ENCODE assay signal across 9 cellular contexts in genomic region chr12:100185361-100185894, GRCh38. TPM values are rescaled to one million over a fixed set of nuclear protein-coding genes. Genes with fewer than 3 reads are reported as not detected.
A peak's percentile ranks its signal among the peaks of the same experiment; 100 is the strongest.
DNase-seq lines count a peak whose midpoint lies in the region; ATAC-seq and TF ChIP-seq lines count a peak whose summit lies in the region.
"Had no signal": no experiment of that assay in that cellular context is flagged by ENCODE, and none has a peak within 500 bp of the region (broad histone marks: within the 10 kb centered on the region; RNA-seq: fewer than 3 reads in every experiment).

No MANE protein-coding gene starts in this region.

- H3K4me3 ChIP-seq in coronary artery (peak overlapping the region; percentile 61), tibial artery (peak overlapping the region; percentile 36 to 38)

- H3K9me3 Mint-ChIP-seq in activated CD8-positive, alpha-beta T cell treated with anti-CD3 and anti-CD28 coated beads for 36 hours: no peaks in the 10 kb centered on the region
- no peaks in the 10 kb centered on the region for H3K9me3 Mint-ChIP-seq in activated CD8-positive, alpha-beta T cell treated with anti-CD3 and anti-CD28 coated beads, Interleukin-2, amount 10 ng/mL, durations not matched to agents 7 days and 5 days (ENCODE audit: insufficient read depth)

- H3K9me3 ChIP-seq in tibial artery: no peaks in the 10 kb centered on the region

- no peaks in the 10 kb centered on the region for H3K27me3 Mint-ChIP-seq in activated CD8-positive, alpha-beta T cell treated with anti-CD3 and anti-CD28 coated beads for 36 hours
- no peaks in the 10 kb centered on the region for H3K27me3 Mint-ChIP-seq in activated CD8-positive, alpha-beta T cell treated with anti-CD3 and anti-CD28 coated beads, Interleukin-2, amount 10 ng/mL, durations not matched to agents 7 days and 5 days (ENCODE audit: low read depth)
- H3K27me3 Mint-ChIP-seq: B cell had no signal

- peaks cover 1% of the 10 kb centered on the region for H3K4me1 Mint-ChIP-seq in activated CD8-positive, alpha-beta T cell treated with anti-CD3 and anti-CD28 coated beads for 36 hours (ENCODE audit: low read depth)
- H3K4me1 Mint-ChIP-seq in activated CD8-positive, alpha-beta T cell treated with anti-CD3 and anti-CD28 coated beads, Interleukin-2, amount 10 ng/mL, durations not matched to agents 7 days and 5 days (ENCODE audit: low read depth): peaks cover 16% of the 10 kb centered on the region

- DNase-seq in activated CD8-positive, alpha-beta T cell treated with anti-CD3 and anti-CD28 coated beads for 36 hours: peak; percentile 10
- no peak for DNase-seq in activated CD8-positive, alpha-beta T cell treated with anti-CD3 and anti-CD28 coated beads, Interleukin-2, amount 10 ng/mL, durations not matched to agents 7 days and 5 days
- no peak for DNase-seq in coronary artery (ENCODE audit: low spot score)
- no peak for DNase-seq in tibial artery
- no peak for DNase-seq in NOMO-1 treated with dmso at 0.1 percent for 144 hours (lab: John Stamatoyannopoulos, UW; ENCODE audit: unreplicated experiment)
- DNase-seq in NCI-H526 treated with DMSO at 0.1 percent for 48 hours (lab: John Stamatoyannopoulos, UW): no peak
- no peak for DNase-seq in foreskin melanocyte

- H3K36me3 ChIP-seq in tibial artery: peaks cover 0 to 13% (median 0%) of the 10 kb centered on the region in 3 donors

- peaks cover 5% of the 10 kb centered on the region for H3K36me3 Mint-ChIP-seq in activated CD8-positive, alpha-beta T cell treated with anti-CD3 and anti-CD28 coated beads for 36 hours (ENCODE audit: low read depth)
- peaks cover 22% of the 10 kb centered on the region for H3K36me3 Mint-ChIP-seq in activated CD8-positive, alpha-beta T cell treated with anti-CD3 and anti-CD28 coated beads, Interleukin-2, amount 10 ng/mL, durations not matched to agents 7 days and 5 days (ENCODE audit: low read depth)

- no peak overlapping the region for H3K27ac Mint-ChIP-seq in activated CD8-positive, alpha-beta T cell treated with anti-CD3 and anti-CD28 coated beads for 36 hours
- no peak overlapping the region for H3K27ac Mint-ChIP-seq in activated CD8-positive, alpha-beta T cell treated with anti-CD3 and anti-CD28 coated beads, Interleukin-2, amount 10 ng/mL, durations not matched to agents 7 days and 5 days
- H3K27ac Mint-ChIP-seq: B cell had no signal

- CTCF ChIA-PET in activated CD8-positive, alpha-beta T cell treated with anti-CD3 and anti-CD28 coated beads for 36 hours (lab: Charles Lee): interaction anchor here (1.0 kb wide), 1 partner anchor 15 kb away, joined by 3 read pairs; the partner anchor contains the start of gene ACTR6
- CTCF ChIA-PET in activated CD8-positive, alpha-beta T cell treated with anti-CD3 and anti-CD28 coated beads, Interleukin-2, amount 10 ng/mL, durations not matched to agents 7 days and 5 days (lab: Charles Lee): interaction anchor here (2.5 kb wide), 1 partner anchor 30 kb away, joined by 9 read pairs; no protein-coding TSS in a partner anchor

- TF ChIP-seq CTCF in activated CD8-positive, alpha-beta T cell treated with anti-CD3 and anti-CD28 coated beads for 36 hours (IDR thresholded peaks at IDR 0.05): no peak
- no peak for TF ChIP-seq CTCF in coronary artery (IDR thresholded peaks at IDR 0.05)
- no peak for TF ChIP-seq CTCF in tibial artery (IDR thresholded peaks at IDR 0.05)

- intact Hi-C loops in activated CD8-positive, alpha-beta T cell treated with anti-CD3 and anti-CD28 coated beads for 36 hours (cut with micrococcal nuclease): no loop called here
- intact Hi-C loops in tibial artery (cut with DNase I; ENCODE audit: low total_unique reads): no loop called here

- peak overlapping the region; percentile 59 to 81 for H3K27ac ChIP-seq in coronary artery
- peak overlapping the region; percentile 75 to 83 for H3K27ac ChIP-seq in tibial artery

- no peaks in the 10 kb centered on the region for H3K27me3 ChIP-seq in tibial artery

- peaks cover 0 to 25% (median 15%) of the 10 kb centered on the region in 4 donors for H3K4me1 ChIP-seq in tibial artery

- POLR2A ChIA-PET in activated CD8-positive, alpha-beta T cell treated with anti-CD3 and anti-CD28 coated beads for 36 hours (lab: Charles Lee): interaction anchor here (0.5 to 0.6 kb wide), 2 partner anchors 33 to 1342 kb away, joined by 3 to 4 read pairs; no protein-coding TSS in a partner anchor
- POLR2A ChIA-PET in activated CD8-positive, alpha-beta T cell treated with anti-CD3 and anti-CD28 coated beads, Interleukin-2, amount 10 ng/mL, durations not matched to agents 7 days and 5 days (lab: Charles Lee): interaction anchor here (1.4 kb wide), 1 partner anchor 16 kb away, joined by 6 read pairs; the partner anchor contains the start of gene ACTR6

- ATAC-seq in activated CD8-positive, alpha-beta T cell treated with anti-CD3 and anti-CD28 coated beads for 36 hours: no peak
- no peak for ATAC-seq in activated CD8-positive, alpha-beta T cell treated with anti-CD3 and anti-CD28 coated beads, Interleukin-2, amount 10 ng/mL, durations not matched to agents 7 days and 5 days
- ATAC-seq in HG03095 (IDR thresholded peaks at IDR 0.05; ENCODE audit: unreplicated experiment): peak; percentile 69

- H3K4me3 Mint-ChIP-seq in activated CD8-positive, alpha-beta T cell treated with anti-CD3 and anti-CD28 coated beads for 36 hours: no peak overlapping the region
- no peak overlapping the region for H3K4me3 Mint-ChIP-seq in activated CD8-positive, alpha-beta T cell treated with anti-CD3 and anti-CD28 coated beads, Interleukin-2, amount 10 ng/mL, durations not matched to agents 7 days and 5 days
- H3K4me3 Mint-ChIP-seq: B cell had no signal

RNA-seq across cellular contexts. Expression of gene ACTR6, which starts 15.2 kb away (rescaled TPM):
- total RNA-seq in activated CD8-positive, alpha-beta T cell treated with anti-CD3 and anti-CD28 coated beads for 36 hours: 10 to 100 TPM; 26.3 to 30.9 TPM
- total RNA-seq in activated CD8-positive, alpha-beta T cell treated with anti-CD3 and anti-CD28 coated beads, Interleukin-2, amount 10 ng/mL, durations not matched to agents 7 days and 5 days: 10 to 100 TPM; 29.5 to 34.8 TPM

RNA-seq across cellular contexts. Expression of gene BLTP3B, which starts 42.8 kb away (rescaled TPM):
- total RNA-seq in activated CD8-positive, alpha-beta T cell treated with anti-CD3 and anti-CD28 coated beads for 36 hours: 10 to 100 TPM; 39.6 to 41.3 TPM
- total RNA-seq in activated CD8-positive, alpha-beta T cell treated with anti-CD3 and anti-CD28 coated beads, Interleukin-2, amount 10 ng/mL, durations not matched to agents 7 days and 5 days: 10 to 100 TPM; 17.8 to 20.5 TPM
